1 cellular context compared by ENCODE assay signal in the genomic region with DNA sequence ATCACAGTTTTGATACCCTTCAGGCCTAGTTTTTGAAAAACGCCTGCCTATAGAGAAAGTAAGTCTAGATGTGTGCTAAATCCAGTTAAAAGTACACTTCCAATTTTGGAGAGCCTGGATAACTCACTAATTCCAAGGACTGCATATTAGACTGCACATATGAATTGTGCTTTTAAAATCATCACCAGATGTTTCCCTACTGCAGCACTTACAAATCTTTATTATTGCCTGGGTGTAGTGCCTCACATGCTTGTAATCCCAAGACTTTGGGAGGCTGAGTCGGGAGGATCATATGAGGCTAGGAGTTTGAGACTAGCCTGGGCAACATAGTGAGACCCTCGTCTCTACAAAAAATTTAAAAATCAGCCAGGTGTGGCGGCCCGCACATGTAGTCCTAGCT.
TF ChIP-seq lines count a peak whose summit lies in the region.

No MANE protein-coding gene starts in this region.

TF ChIP-seq in GM23338, 12 proteins besides CTCF, POLR2A, EP300 and RAD21 (continued from another document):
- TF ChIP-seq, protein P1, sequence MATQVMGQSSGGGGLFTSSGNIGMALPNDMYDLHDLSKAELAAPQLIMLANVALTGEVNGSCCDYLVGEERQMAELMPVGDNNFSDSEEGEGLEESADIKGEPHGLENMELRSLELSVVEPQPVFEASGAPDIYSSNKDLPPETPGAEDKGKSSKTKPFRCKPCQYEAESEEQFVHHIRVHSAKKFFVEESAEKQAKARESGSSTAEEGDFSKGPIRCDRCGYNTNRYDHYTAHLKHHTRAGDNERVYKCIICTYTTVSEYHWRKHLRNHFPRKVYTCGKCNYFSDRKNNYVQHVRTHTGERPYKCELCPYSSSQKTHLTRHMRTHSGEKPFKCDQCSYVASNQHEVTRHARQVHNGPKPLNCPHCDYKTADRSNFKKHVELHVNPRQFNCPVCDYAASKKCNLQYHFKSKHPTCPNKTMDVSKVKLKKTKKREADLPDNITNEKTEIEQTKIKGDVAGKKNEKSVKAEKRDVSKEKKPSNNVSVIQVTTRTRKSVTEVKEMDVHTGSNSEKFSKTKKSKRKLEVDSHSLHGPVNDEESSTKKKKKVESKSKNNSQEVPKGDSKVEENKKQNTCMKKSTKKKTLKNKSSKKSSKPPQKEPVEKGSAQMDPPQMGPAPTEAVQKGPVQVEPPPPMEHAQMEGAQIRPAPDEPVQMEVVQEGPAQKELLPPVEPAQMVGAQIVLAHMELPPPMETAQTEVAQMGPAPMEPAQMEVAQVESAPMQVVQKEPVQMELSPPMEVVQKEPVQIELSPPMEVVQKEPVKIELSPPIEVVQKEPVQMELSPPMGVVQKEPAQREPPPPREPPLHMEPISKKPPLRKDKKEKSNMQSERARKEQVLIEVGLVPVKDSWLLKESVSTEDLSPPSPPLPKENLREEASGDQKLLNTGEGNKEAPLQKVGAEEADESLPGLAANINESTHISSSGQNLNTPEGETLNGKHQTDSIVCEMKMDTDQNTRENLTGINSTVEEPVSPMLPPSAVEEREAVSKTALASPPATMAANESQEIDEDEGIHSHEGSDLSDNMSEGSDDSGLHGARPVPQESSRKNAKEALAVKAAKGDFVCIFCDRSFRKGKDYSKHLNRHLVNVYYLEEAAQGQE (IDR thresholded peaks at IDR 0.05; ENCODE audit: unreplicated experiment): no peak
- TF ChIP-seq POLR2AphosphoS5 (IDR thresholded peaks at IDR 0.05; ENCODE audit: low read depth) (no peak), ZNF114 (CRISPR knock-in tag; IDR thresholded peaks at IDR 0.05) (no peak), ZNF331 (CRISPR knock-in tag; IDR thresholded peaks at IDR 0.05; ENCODE audit: low read depth) (no peak), STAT1 (IDR thresholded peaks at IDR 0.05; ENCODE audit: unreplicated experiment) (no peak), CREB1 (CRISPR knock-in tag; IDR thresholded peaks at IDR 0.05; ENCODE audit: low read depth) (no peak), EZH2phosphoT487 (IDR thresholded peaks at IDR 0.05; ENCODE audit: unreplicated experiment) (no peak), NANOG (IDR thresholded peaks at IDR 0.05; ENCODE audit: borderline replicate concordance) (no peak), JUNB (IDR thresholded peaks at IDR 0.05; ENCODE audit: unreplicated experiment) (no peak)
- TF ChIP-seq, protein P2, sequence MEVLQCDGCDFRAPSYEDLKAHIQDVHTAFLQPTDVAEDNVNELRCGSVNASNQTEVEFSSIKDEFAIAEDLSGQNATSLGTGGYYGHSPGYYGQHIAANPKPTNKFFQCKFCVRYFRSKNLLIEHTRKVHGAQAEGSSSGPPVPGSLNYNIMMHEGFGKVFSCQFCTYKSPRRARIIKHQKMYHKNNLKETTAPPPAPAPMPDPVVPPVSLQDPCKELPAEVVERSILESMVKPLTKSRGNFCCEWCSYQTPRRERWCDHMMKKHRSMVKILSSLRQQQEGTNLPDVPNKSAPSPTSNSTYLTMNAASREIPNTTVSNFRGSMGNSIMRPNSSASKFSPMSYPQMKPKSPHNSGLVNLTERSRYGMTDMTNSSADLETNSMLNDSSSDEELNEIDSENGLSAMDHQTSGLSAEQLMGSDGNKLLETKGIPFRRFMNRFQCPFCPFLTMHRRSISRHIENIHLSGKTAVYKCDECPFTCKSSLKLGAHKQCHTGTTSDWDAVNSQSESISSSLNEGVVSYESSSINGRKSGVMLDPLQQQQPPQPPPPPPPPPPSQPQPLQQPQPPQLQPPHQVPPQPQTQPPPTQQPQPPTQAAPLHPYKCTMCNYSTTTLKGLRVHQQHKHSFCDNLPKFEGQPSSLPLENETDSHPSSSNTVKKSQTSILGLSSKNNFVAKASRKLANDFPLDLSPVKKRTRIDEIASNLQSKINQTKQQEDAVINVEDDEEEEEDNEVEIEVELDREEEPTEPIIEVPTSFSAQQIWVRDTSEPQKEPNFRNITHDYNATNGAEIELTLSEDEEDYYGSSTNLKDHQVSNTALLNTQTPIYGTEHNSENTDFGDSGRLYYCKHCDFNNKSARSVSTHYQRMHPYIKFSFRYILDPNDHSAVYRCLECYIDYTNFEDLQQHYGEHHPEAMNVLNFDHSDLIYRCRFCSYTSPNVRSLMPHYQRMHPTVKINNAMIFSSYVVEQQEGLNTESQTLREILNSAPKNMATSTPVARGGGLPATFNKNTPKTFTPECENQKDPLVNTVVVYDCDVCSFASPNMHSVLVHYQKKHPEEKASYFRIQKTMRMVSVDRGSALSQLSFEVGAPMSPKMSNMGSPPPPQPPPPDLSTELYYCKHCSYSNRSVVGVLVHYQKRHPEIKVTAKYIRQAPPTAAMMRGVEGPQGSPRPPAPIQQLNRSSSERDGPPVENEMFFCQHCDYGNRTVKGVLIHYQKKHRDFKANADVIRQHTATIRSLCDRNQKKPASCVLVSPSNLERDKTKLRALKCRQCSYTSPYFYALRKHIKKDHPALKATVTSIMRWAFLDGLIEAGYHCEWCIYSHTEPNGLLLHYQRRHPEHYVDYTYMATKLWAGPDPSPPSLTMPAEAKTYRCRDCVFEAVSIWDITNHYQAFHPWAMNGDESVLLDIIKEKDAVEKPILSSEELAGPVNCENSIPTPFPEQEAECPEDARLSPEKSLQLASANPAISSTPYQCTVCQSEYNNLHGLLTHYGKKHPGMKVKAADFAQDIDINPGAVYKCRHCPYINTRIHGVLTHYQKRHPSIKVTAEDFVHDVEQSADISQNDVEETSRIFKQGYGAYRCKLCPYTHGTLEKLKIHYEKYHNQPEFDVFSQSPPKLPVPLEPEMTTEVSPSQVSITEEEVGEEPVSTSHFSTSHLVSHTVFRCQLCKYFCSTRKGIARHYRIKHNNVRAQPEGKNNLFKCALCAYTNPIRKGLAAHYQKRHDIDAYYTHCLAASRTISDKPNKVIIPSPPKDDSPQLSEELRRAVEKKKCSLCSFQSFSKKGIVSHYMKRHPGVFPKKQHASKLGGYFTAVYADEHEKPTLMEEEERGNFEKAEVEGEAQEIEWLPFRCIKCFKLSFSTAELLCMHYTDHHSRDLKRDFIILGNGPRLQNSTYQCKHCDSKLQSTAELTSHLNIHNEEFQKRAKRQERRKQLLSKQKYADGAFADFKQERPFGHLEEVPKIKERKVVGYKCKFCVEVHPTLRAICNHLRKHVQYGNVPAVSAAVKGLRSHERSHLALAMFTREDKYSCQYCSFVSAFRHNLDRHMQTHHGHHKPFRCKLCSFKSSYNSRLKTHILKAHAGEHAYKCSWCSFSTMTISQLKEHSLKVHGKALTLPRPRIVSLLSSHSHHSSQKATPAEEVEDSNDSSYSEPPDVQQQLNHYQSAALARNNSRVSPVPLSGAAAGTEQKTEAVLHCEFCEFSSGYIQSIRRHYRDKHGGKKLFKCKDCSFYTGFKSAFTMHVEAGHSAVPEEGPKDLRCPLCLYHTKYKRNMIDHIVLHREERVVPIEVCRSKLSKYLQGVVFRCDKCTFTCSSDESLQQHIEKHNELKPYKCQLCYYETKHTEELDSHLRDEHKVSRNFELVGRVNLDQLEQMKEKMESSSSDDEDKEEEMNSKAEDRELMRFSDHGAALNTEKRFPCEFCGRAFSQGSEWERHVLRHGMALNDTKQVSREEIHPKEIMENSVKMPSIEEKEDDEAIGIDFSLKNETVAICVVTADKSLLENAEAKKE (CRISPR knock-in tag; IDR thresholded peaks at IDR 0.05): no peak
